ENCODE assay signal across 1 cellular context in the genomic region with DNA sequence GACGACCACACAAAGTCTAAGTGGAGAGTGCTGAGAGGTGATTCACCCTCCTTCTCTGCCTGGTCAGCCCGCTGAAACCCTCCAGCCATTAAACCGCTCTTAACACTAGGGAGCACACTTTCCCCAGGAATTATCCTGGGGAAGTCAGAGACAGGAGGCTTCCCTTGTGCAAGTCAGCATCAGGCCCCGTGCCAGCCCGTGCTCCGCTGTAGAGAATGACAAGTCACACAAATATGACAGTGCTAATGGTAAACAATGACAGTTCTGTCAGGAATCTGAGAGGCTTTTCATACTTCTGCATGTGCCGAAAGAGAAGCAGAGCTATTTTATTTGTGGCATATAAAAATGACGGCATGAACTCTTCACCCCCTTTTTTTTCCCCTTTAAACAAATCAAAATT.
A peak's percentile ranks its signal among the peaks of the same experiment; 100 is the strongest.
TF ChIP-seq lines count a peak whose summit lies in the region.

No MANE protein-coding gene starts in this region.

TF ChIP-seq in Ishikawa, 13 proteins besides CTCF, POLR2A, EP300 and RAD21 (continued from another document):
- TF ChIP-seq REST (IDR thresholded peaks at IDR 0.05; ENCODE audit: low read depth) (no peak), EGR1 (IDR thresholded peaks at IDR 0.05) (no peak), TEAD4 (IDR thresholded peaks at IDR 0.05) (peak; percentile 48; the same call in 1 of the 2 replicates), FOXM1 (IDR thresholded peaks at IDR 0.05; ENCODE audit: borderline replicate concordance, low read depth) (no peak)
TF ChIP-seq in Ishikawa: peak in this region for 6.
